ENCODE assay signal across 6 cellular contexts in the genomic region with DNA sequence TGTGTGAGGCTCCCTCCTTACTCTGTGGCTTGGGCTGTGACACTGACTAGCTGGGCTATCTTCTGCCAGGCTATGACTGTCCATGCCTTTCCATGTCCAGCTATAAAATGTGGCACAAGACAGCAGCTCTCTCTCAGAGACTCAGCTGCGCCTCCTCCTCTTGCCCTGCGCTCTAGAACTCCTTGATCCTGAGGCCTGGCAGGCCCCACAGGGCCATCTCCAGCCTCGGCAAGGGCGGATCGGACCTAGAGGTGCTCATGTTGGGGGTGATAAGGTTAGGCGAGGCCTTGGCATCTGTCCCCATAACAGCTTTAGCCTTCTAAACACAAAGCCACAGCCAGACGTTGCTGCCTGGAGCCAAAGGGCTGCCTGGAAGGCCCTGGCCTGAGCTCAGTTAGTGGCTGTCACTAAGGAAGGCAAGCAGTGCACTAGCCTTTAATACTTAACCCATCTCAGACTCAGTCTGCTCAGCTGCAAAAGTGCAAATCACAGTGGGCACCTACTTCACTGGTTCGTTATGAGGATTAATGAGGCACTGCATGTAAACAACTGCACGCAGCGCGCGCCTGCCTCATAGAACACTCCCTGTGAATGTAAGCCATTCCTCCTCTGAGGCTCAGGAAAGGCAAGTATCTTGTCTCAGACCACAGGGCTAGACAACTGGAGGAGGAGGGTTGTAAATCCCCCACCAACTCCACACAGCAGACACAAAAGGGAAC. TPM values are rescaled to one million over a fixed set of nuclear protein-coding genes. Genes with fewer than 3 reads are reported as not detected.
A peak's percentile ranks its signal among the peaks of the same experiment; 100 is the strongest.
DNase-seq lines count a peak whose midpoint lies in the region; ATAC-seq, FAIRE-seq and TF ChIP-seq lines count a peak whose summit lies in the region.

No MANE protein-coding gene starts in this region.

- no peak for TF ChIP-seq CTCF in endothelial cell of umbilical vein (IDR thresholded peaks at IDR 0.05; ENCODE audit: extremely low read depth in 1 of 2, insufficient read depth in 1 of 2, low read depth in 1 of 2, low read length in 2 of 2)

- no peak for ATAC-seq in GM21447 (IDR thresholded peaks at IDR 0.05; ENCODE audit: unreplicated experiment)

- H3K4me1 ChIP-seq in endothelial cell of umbilical vein (ENCODE audit: control insufficient read depth, extremely low read depth, insufficient read depth, low read length) (peaks cover 24% of the 10 kb centered on the region), skeletal muscle tissue (ENCODE audit: control insufficient read depth in 3 of 3, insufficient read depth in 3 of 3, low read length in 3 of 3) (peaks cover 52 to 79% (median 63%) of the 10 kb centered on the region in 3 donors)

- no peak for FAIRE-seq in endothelial cell of umbilical vein (lab: Jason Lieb, UNC)

- H3K9me1 ChIP-seq in endothelial cell of umbilical vein (replicated peaks; ENCODE audit: control insufficient read depth, extremely low read depth, insufficient read depth, low read length), result no peaks in the 10 kb centered on the region

- POLR2A ChIA-PET in endothelial cell of umbilical vein (lab: Charles Lee), result no interaction called here

- H2AFZ ChIP-seq in endothelial cell of umbilical vein (ENCODE audit: low read depth, low read length), result no peak overlapping the region

- intact Hi-C loops in endothelial cell of umbilical vein (cut with micrococcal nuclease), result no loop called here

- no peak for TF ChIP-seq POLR2A in endothelial cell of umbilical vein (IDR thresholded peaks at IDR 0.05; ENCODE audit: low read depth, low read length)

- H3K4me3 ChIP-seq in endothelial cell of umbilical vein (replicated peaks in 1 of 3; ENCODE audit: insufficient read depth in 1 of 3, low read depth in 1 of 3, low read length in 3 of 3), result peak overlapping the region; percentile 51 to 87 (median 64)
- peak overlapping the region; percentile 90 to 98 (median 94) for H3K4me3 ChIP-seq in skeletal muscle tissue (ENCODE audit: low read length in 3 of 3)

- H3K9me3 ChIP-seq in endothelial cell of umbilical vein (replicated peaks; ENCODE audit: control insufficient read depth, insufficient read depth, low read length) (no peaks in the 10 kb centered on the region), skeletal muscle tissue (ENCODE audit: control insufficient read depth in 3 of 3, low read length in 3 of 3) (no peaks in the 10 kb centered on the region)

- H3K9ac ChIP-seq in endothelial cell of umbilical vein (replicated peaks; ENCODE audit: extremely low read depth, insufficient read depth, low read length) (peak overlapping the region; percentile 70), skeletal muscle tissue (ENCODE audit: low read depth in 1 of 3, low read length in 3 of 3) (peak overlapping the region; percentile 98 to 99 (median 99))

- peak overlapping the region; percentile 86 for H3K4me2 ChIP-seq in endothelial cell of umbilical vein (ENCODE audit: insufficient read depth, low read length)

- H3K27me3 ChIP-seq in endothelial cell of umbilical vein (ENCODE audit: control insufficient read depth in 2 of 2, insufficient read depth in 2 of 2, low read length in 2 of 2) (no peaks in the 10 kb centered on the region), skeletal muscle tissue (ENCODE audit: control insufficient read depth in 3 of 3, insufficient read depth in 3 of 3, low read length in 3 of 3) (no peaks in the 10 kb centered on the region)

- H3K27ac ChIP-seq in endothelial cell of umbilical vein (ENCODE audit: insufficient read depth, low read depth, low read length), result peak overlapping the region; percentile 54
- peak overlapping the region; percentile 99 for H3K27ac ChIP-seq in skeletal muscle tissue (ENCODE audit: low read depth, low read length)

- peak; percentile 21 for DNase-seq in activated T-cell treated with anti-CD3 and anti-CD28 coated beads, Interleukin-2, amount 50 U/mL, for 1 hour
- DNase-seq in activated T-cell treated with anti-CD3 and anti-CD28 coated beads, Interleukin-2, amount 50 U/mL, for 48 hours, result no peak
- no peak for DNase-seq in endothelial cell of umbilical vein (ENCODE audit: low read depth, low spot score)
- no peak for DNase-seq in Ammon's horn (ENCODE audit: low spot score)

- H4K20me1 ChIP-seq in endothelial cell of umbilical vein (replicated peaks; ENCODE audit: control insufficient read depth, extremely low read depth, insufficient read depth, low read length), result no peaks in the 10 kb centered on the region

- peaks cover 76% of the 10 kb centered on the region for H3K79me2 ChIP-seq in endothelial cell of umbilical vein (ENCODE audit: control insufficient read depth, insufficient read depth, low read length)

- CTCF ChIA-PET in endothelial cell of umbilical vein (lab: Charles Lee), result no interaction called here

- dilution Hi-C loops in endothelial cell of umbilical vein (cut with MboI; ENCODE audit: extremely low pct_ligation_motif_present, low sequenced_read_pairs), result no loop called here

- H3K36me3 ChIP-seq in endothelial cell of umbilical vein (ENCODE audit: control insufficient read depth in 2 of 2, extremely low read depth in 1 of 2, insufficient read depth in 2 of 2, low read length in 2 of 2) (peaks cover 7 to 15% of the 10 kb centered on the region in 2 experiments), skeletal muscle tissue (ENCODE audit: control insufficient read depth in 3 of 3, insufficient read depth in 3 of 3, low read length in 3 of 3) (peaks cover 14 to 22% (median 15%) of the 10 kb centered on the region in 3 donors)

- no TSS peak for BruUV-seq in endothelial cell of umbilical vein (replicated peaks; lab: Mats Ljungman, UMichigan)

TF ChIP-seq in endothelial cell of umbilical vein, 7 proteins besides CTCF, POLR2A, EP300 and RAD21 (continues in another document):
- TF ChIP-seq GATA2 (IDR thresholded peaks at IDR 0.05; ENCODE audit: insufficient read depth, insufficient read length, low read depth, low read length) (no peak), EZH2 (IDR thresholded peaks at IDR 0.05; ENCODE audit: borderline replicate concordance, low read depth, low read length, severe bottlenecking) (no peak), FOS (IDR thresholded peaks at IDR 0.05; ENCODE audit: borderline replicate concordance, insufficient read depth, low read length) (no peak)
- TF ChIP-seq, protein P1, sequence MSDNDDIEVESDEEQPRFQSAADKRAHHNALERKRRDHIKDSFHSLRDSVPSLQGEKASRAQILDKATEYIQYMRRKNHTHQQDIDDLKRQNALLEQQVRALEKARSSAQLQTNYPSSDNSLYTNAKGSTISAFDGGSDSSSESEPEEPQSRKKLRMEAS (IDR thresholded peaks at IDR 0.05; ENCODE audit: insufficient read depth, insufficient read length), result no peak

RNA-seq across cellular contexts. Expression of gene GUCD1, which starts 1.2 kb away (rescaled TPM):
- 116 and 129 TPM in 2 replicates for total RNA-seq in endothelial cell of umbilical vein
- 138 and 164 TPM in 2 replicates for polyA plus RNA-seq in endothelial cell of umbilical vein
- 133 and 145 TPM in 2 replicates for polyA plus RNA-seq in endothelial cell of umbilical vein (2011; cell fraction: cytosol; rRNA removed)
- 86.5 and 91.9 TPM in 2 replicates for polyA plus RNA-seq in endothelial cell of umbilical vein (2011; cell fraction: nucleus; rRNA removed)
- 69.4 and 80.6 TPM in 2 replicates for polyA plus RNA-seq in endothelial cell of umbilical vein (2012)
- 190 and 209 TPM in 2 replicates for polyA minus RNA-seq in endothelial cell of umbilical vein
- 70.1 TPM for polyA minus RNA-seq in endothelial cell of umbilical vein (2011; cell fraction: cytosol; rRNA and poly(A)+ RNA removed)
- polyA minus RNA-seq in endothelial cell of umbilical vein (2011; cell fraction: nucleus; rRNA and poly(A)+ RNA removed), result 51.1 and 52.3 TPM in 2 replicates
- 64.7 TPM for total RNA-seq in skeletal muscle tissue

RNA-seq across cellular contexts. Expression of gene SNRPD3, which starts 2.0 kb away (rescaled TPM):
- total RNA-seq in endothelial cell of umbilical vein (113 and 121 TPM in 2 replicates), skeletal muscle tissue (78.8 TPM)
- 231 and 253 TPM in 2 replicates for polyA plus RNA-seq in endothelial cell of umbilical vein
- polyA plus RNA-seq in endothelial cell of umbilical vein (2011; cell fraction: cytosol; rRNA removed), result 251 and 404 TPM in 2 replicates
- polyA plus RNA-seq in endothelial cell of umbilical vein (2011; cell fraction: nucleus; rRNA removed), result 113 and 131 TPM in 2 replicates
- polyA plus RNA-seq in endothelial cell of umbilical vein (2012), result 185 and 245 TPM in 2 replicates
- 332 and 339 TPM in 2 replicates for polyA minus RNA-seq in endothelial cell of umbilical vein
- polyA minus RNA-seq in endothelial cell of umbilical vein (2011; cell fraction: cytosol; rRNA and poly(A)+ RNA removed), result 86.9 TPM
- polyA minus RNA-seq in endothelial cell of umbilical vein (2011; cell fraction: nucleus; rRNA and poly(A)+ RNA removed), result 56.2 and 67.4 TPM in 2 replicates

RNA-seq across cellular contexts. Expression of gene LRRC75B, which starts 39.1 kb away (rescaled TPM):
- total RNA-seq in endothelial cell of umbilical vein, result 6.4 and 8.9 TPM in 2 replicates
- polyA plus RNA-seq in endothelial cell of umbilical vein, result 15.0 and 22.0 TPM in 2 replicates
- polyA plus RNA-seq in endothelial cell of umbilical vein (2011; cell fraction: cytosol; rRNA removed), result 4.8 and 7.4 TPM in 2 replicates
- polyA plus RNA-seq in endothelial cell of umbilical vein (2011; cell fraction: nucleus; rRNA removed), result 40.6 and 49.8 TPM in 2 replicates
- 5.6 and 8.6 TPM in 2 replicates for polyA plus RNA-seq in endothelial cell of umbilical vein (2012)
- 2.8 and 6.0 TPM in 2 replicates for polyA minus RNA-seq in endothelial cell of umbilical vein
- not detected for polyA minus RNA-seq in endothelial cell of umbilical vein (2011; cell fraction: cytosol; rRNA and poly(A)+ RNA removed)
- polyA minus RNA-seq in endothelial cell of umbilical vein (2011; cell fraction: nucleus; rRNA and poly(A)+ RNA removed), result 3.8 and 5.8 TPM in 2 replicates
- total RNA-seq in skeletal muscle tissue, result 1.6 TPM

RNA-seq across cellular contexts. Expression of gene GGT1, which starts 49.2 kb away (rescaled TPM):
- total RNA-seq in endothelial cell of umbilical vein, result 1.5 and 1.8 TPM in 2 replicates
- polyA plus RNA-seq in endothelial cell of umbilical vein, result 1.2 and 2.0 TPM in 2 replicates
- 0.54 and 0.79 TPM in 2 replicates for polyA plus RNA-seq in endothelial cell of umbilical vein (2011; cell fraction: cytosol; rRNA removed)
- 3.7 and 3.9 TPM in 2 replicates for polyA plus RNA-seq in endothelial cell of umbilical vein (2011; cell fraction: nucleus; rRNA removed)
- polyA plus RNA-seq in endothelial cell of umbilical vein (2012), result 2.2 and 4.7 TPM in 2 replicates
- polyA minus RNA-seq in endothelial cell of umbilical vein, result 0.53 TPM in 1 of 2 replicates, not detected in the other
- 5.0 TPM for polyA minus RNA-seq in endothelial cell of umbilical vein (2011; cell fraction: cytosol; rRNA and poly(A)+ RNA removed)
- 0.87 and 1.3 TPM in 2 replicates for polyA minus RNA-seq in endothelial cell of umbilical vein (2011; cell fraction: nucleus; rRNA and poly(A)+ RNA removed)
- 0.52 TPM for total RNA-seq in skeletal muscle tissue

RNA-seq across cellular contexts. Expression of gene UPB1, which starts 58.6 kb away (rescaled TPM):
- total RNA-seq in endothelial cell of umbilical vein (0.30 and 0.80 TPM in 2 replicates), skeletal muscle tissue (0.52 TPM)
- 0.27 and 0.30 TPM in 2 replicates for polyA plus RNA-seq in endothelial cell of umbilical vein
- 0.08 and 0.18 TPM in 2 replicates for polyA plus RNA-seq in endothelial cell of umbilical vein (2011; cell fraction: cytosol; rRNA removed)
- 0.82 and 1.1 TPM in 2 replicates for polyA plus RNA-seq in endothelial cell of umbilical vein (2011; cell fraction: nucleus; rRNA removed)
- polyA plus RNA-seq in endothelial cell of umbilical vein (2012), result 0.09 TPM in 1 of 2 replicates, not detected in the other
- 0.19 and 0.57 TPM in 2 replicates for polyA minus RNA-seq in endothelial cell of umbilical vein
- polyA minus RNA-seq in endothelial cell of umbilical vein (2011; cell fraction: cytosol; rRNA and poly(A)+ RNA removed), result not detected
- polyA minus RNA-seq in endothelial cell of umbilical vein (2011; cell fraction: nucleus; rRNA and poly(A)+ RNA removed), result 0.58 and 1.5 TPM in 2 replicates
